Comparison of ENCODE assay signal across 15 cellular contexts in genomic region chr5:158140120-158140778, GRCh38.
DNase-seq lines count a peak whose midpoint lies in the region; ATAC-seq and TF ChIP-seq lines count a peak whose summit lies in the region.
"Had no signal": no experiment of that assay in that cellular context is flagged by ENCODE, and none has a peak within 500 bp of the region (broad histone marks: within the 10 kb centered on the region; RNA-seq: fewer than 3 reads in every experiment).

No MANE protein-coding gene starts in this region.

- CTCF ChIA-PET in SK-N-SH (lab: Yijun Ruan, JAX): interaction anchor here (1.5 kb wide), 1 partner anchor 65 kb away, joined by 3 read pairs; no protein-coding TSS in a partner anchor

- H3K36me3 Mint-ChIP-seq in stimulated activated memory B cell treated with anti-CD40 and anti-IgM and Interleukin-4, amounts not matched to agents 10 μg/mL and 1 μg/mL and 100 μg/mL, for 72 hours: no peaks in the 10 kb centered on the region
- no peaks in the 10 kb centered on the region for H3K36me3 Mint-ChIP-seq in activated T-helper 17 cell treated with anti-CD3 and anti-CD28 coated beads, Interleukin-2, amount 50 U/mL, for 72 hours (ENCODE audit: low read depth)
- H3K36me3 Mint-ChIP-seq: stimulated activated effector memory CD8-positive, alpha-beta T cell treated with anti-CD3 and anti-CD28 coated beads, Interleukin-12 subunit alpha, Interleukin-12 subunit beta, amount 100 ng/mL, for 72 hours had no signal

- H3K4me3 Mint-ChIP-seq in stimulated activated memory B cell treated with anti-CD40 and anti-IgM and Interleukin-4, amounts not matched to agents 10 μg/mL and 1 μg/mL and 100 μg/mL, for 72 hours: no peak overlapping the region
- no peak overlapping the region for H3K4me3 Mint-ChIP-seq in activated T-helper 17 cell treated with anti-CD3 and anti-CD28 coated beads, Interleukin-2, amount 50 U/mL, for 72 hours
- H3K4me3 Mint-ChIP-seq: stimulated activated effector memory CD8-positive, alpha-beta T cell treated with anti-CD3 and anti-CD28 coated beads, Interleukin-12 subunit alpha, Interleukin-12 subunit beta, amount 100 ng/mL, for 72 hours had no signal

- ATAC-seq in stimulated activated memory B cell treated with anti-CD40 and anti-IgM and Interleukin-4, amounts not matched to agents 10 μg/mL and 1 μg/mL and 100 μg/mL, for 72 hours: no peak
- ATAC-seq in activated T-helper 17 cell treated with anti-CD3 and anti-CD28 coated beads, Interleukin-2, amount 50 U/mL, for 72 hours (replicated peaks): no peak
- ATAC-seq: HCT116; stimulated activated effector memory CD8-positive, alpha-beta T cell treated with anti-CD3 and anti-CD28 coated beads, Interleukin-12 subunit alpha, Interleukin-12 subunit beta, amount 100 ng/mL, for 72 hours had no signal

- TF ChIP-seq RAD21 in SK-N-SH (IDR thresholded peaks at IDR 0.05; ENCODE audit: low read length): no peak

- no peaks in the 10 kb centered on the region for H3K27me3 Mint-ChIP-seq in stimulated activated memory B cell treated with anti-CD40 and anti-IgM and Interleukin-4, amounts not matched to agents 10 μg/mL and 1 μg/mL and 100 μg/mL, for 72 hours
- peaks cover 5% of the 10 kb centered on the region for H3K27me3 Mint-ChIP-seq in activated T-helper 17 cell treated with anti-CD3 and anti-CD28 coated beads, Interleukin-2, amount 50 U/mL, for 72 hours

- WGBS in SK-N-SH (ENCODE audit: low lambda C conversion rate): 48% methylated on average over 4 of the region's 4 CpGs
- WGBS in lower leg skin, 2 donors: 67 to 72% methylated on average over 4 of the region's 4 CpGs

- H3K4me1 Mint-ChIP-seq in stimulated activated memory B cell treated with anti-CD40 and anti-IgM and Interleukin-4, amounts not matched to agents 10 μg/mL and 1 μg/mL and 100 μg/mL, for 72 hours: no peaks in the 10 kb centered on the region
- no peaks in the 10 kb centered on the region for H3K4me1 Mint-ChIP-seq in activated T-helper 17 cell treated with anti-CD3 and anti-CD28 coated beads, Interleukin-2, amount 50 U/mL, for 72 hours
- H3K4me1 Mint-ChIP-seq: stimulated activated effector memory CD8-positive, alpha-beta T cell treated with anti-CD3 and anti-CD28 coated beads, Interleukin-12 subunit alpha, Interleukin-12 subunit beta, amount 100 ng/mL, for 72 hours had no signal

- peak overlapping the region in 1 of 2 experiments; percentile 53; a peak in 2 of 4 replicates for H3K27ac ChIP-seq in SK-N-SH (ENCODE audit: low read depth in 2 of 2, low read length in 1 of 2)
- H3K27ac ChIP-seq: BLaER1 treated with 17β-estradiol and CSF1 and Interleukin-3, amounts not matched to agents 10 nM and 100 nM; breast epithelium had no signal

- no peaks in the 10 kb centered on the region for H3K9me2 ChIP-seq in SK-N-SH

- no peaks in the 10 kb centered on the region for H3K79me2 ChIP-seq in SK-N-SH (ENCODE audit: insufficient read depth)

- H3K4me1 ChIP-seq in SK-N-SH (ENCODE audit: control insufficient read depth in 1 of 2, insufficient read depth in 2 of 2, low read depth in 1 of 2, low read length in 1 of 2): peaks cover 0 to under 1% of the 10 kb centered on the region in 2 experiments; a peak in 2 of 4 replicates
- H3K4me1 ChIP-seq: breast epithelium had no signal

- TF ChIP-seq EP300 in SK-N-SH (IDR thresholded peaks at IDR 0.05; ENCODE audit: borderline replicate concordance in 1 of 2, low read depth in 1 of 2, low read length in 1 of 2): no peak

- no peak for TF ChIP-seq POLR2A in lower leg skin (IDR thresholded peaks at IDR 0.05)

- H3F3A ChIP-seq in SK-N-SH (replicated peaks; ENCODE audit: insufficient read depth): no peaks in the 10 kb centered on the region

- intact Hi-C loops in lower leg skin (cut with DNase I; ENCODE audit: low total_unique reads): no loop called here

- H4K20me1 ChIP-seq in SK-N-SH (ENCODE audit: insufficient read depth): no peaks in the 10 kb centered on the region
- H4K20me1 ChIP-seq: BLaER1 treated with 17β-estradiol and CSF1 and Interleukin-3, amounts not matched to agents 10 nM and 100 nM had no signal

- POLR2A ChIA-PET in SK-N-SH (lab: Yijun Ruan, JAX): no interaction called here

- no peaks in the 10 kb centered on the region for H3K27me3 ChIP-seq in SK-N-SH (ENCODE audit: insufficient read depth)
- H3K27me3 ChIP-seq: BLaER1 treated with 17β-estradiol and CSF1 and Interleukin-3, amounts not matched to agents 10 nM and 100 nM; breast epithelium had no signal

- H3K9me3 Mint-ChIP-seq in stimulated activated memory B cell treated with anti-CD40 and anti-IgM and Interleukin-4, amounts not matched to agents 10 μg/mL and 1 μg/mL and 100 μg/mL, for 72 hours: no peaks in the 10 kb centered on the region
- H3K9me3 Mint-ChIP-seq in activated T-helper 17 cell treated with anti-CD3 and anti-CD28 coated beads, Interleukin-2, amount 50 U/mL, for 72 hours: peaks cover 4% of the 10 kb centered on the region
- H3K9me3 Mint-ChIP-seq: stimulated activated effector memory CD8-positive, alpha-beta T cell treated with anti-CD3 and anti-CD28 coated beads, Interleukin-12 subunit alpha, Interleukin-12 subunit beta, amount 100 ng/mL, for 72 hours had no signal

- TF ChIP-seq CTCF in SK-N-SH (IDR thresholded peaks at IDR 0.05) (no peak), lower leg skin (IDR thresholded peaks at IDR 0.05) (no peak)

- H3K36me3 ChIP-seq in SK-N-SH (replicated peaks in 1 of 2; ENCODE audit: control insufficient read depth in 1 of 2, insufficient read depth in 2 of 2, low read length in 1 of 2): no peaks in the 10 kb centered on the region
- H3K36me3 ChIP-seq: BLaER1 treated with 17β-estradiol and CSF1 and Interleukin-3, amounts not matched to agents 10 nM and 100 nM; breast epithelium had no signal

- H3K27ac Mint-ChIP-seq in stimulated activated memory B cell treated with anti-CD40 and anti-IgM and Interleukin-4, amounts not matched to agents 10 μg/mL and 1 μg/mL and 100 μg/mL, for 72 hours: no peak overlapping the region
- H3K27ac Mint-ChIP-seq in activated T-helper 17 cell treated with anti-CD3 and anti-CD28 coated beads, Interleukin-2, amount 50 U/mL, for 72 hours: no peak overlapping the region
- H3K27ac Mint-ChIP-seq: stimulated activated effector memory CD8-positive, alpha-beta T cell treated with anti-CD3 and anti-CD28 coated beads, Interleukin-12 subunit alpha, Interleukin-12 subunit beta, amount 100 ng/mL, for 72 hours had no signal

- no peaks in the 10 kb centered on the region for H3K9me3 ChIP-seq in SK-N-SH
- H3K9me3 ChIP-seq: breast epithelium had no signal

- H3K4me3 ChIP-seq in SK-N-SH (ENCODE audit: low read depth in 2 of 2, low read length in 1 of 2) (no peak overlapping the region), lower leg skin (ENCODE audit: low read depth, poor library complexity, severe bottlenecking) (no peak overlapping the region)
- H3K4me3 ChIP-seq: BLaER1 treated with 17β-estradiol and CSF1 and Interleukin-3, amounts not matched to agents 10 nM and 100 nM; breast epithelium had no signal

- H3K4me2 ChIP-seq in SK-N-SH: peak overlapping the region; percentile 35; the same call in 1 of the 2 replicates
- H3K4me2 ChIP-seq: BLaER1 treated with 17β-estradiol and CSF1 and Interleukin-3, amounts not matched to agents 10 nM and 100 nM had no signal

- no peak overlapping the region for H2AFZ ChIP-seq in SK-N-SH (ENCODE audit: low read depth)

- no peak overlapping the region for H3K9ac ChIP-seq in SK-N-SH
- H3K9ac ChIP-seq: BLaER1 treated with 17β-estradiol and CSF1 and Interleukin-3, amounts not matched to agents 10 nM and 100 nM had no signal

- DNase-seq in ELR (ENCODE audit: low read depth): peak; percentile 58
- DNase-seq in SK-N-SH: no peak
- DNase-seq in glomerular visceral epithelial cell (ENCODE audit: extremely low spot score): peak; percentile 6
- DNase-seq in renal cortical epithelial cell (ENCODE audit: low read depth): peak; percentile 74
- DNase-seq in SKM-1 treated with dmso at 0.1 percent for 144 hours (lab: John Stamatoyannopoulos, UW; ENCODE audit: unreplicated experiment): no peak
- no peak for DNase-seq in lower leg skin (ENCODE audit: low spot score in 2 of 2)
- DNase-seq: GF-D8; NCI-H1105 treated with DMSO at 0.1 percent for 48 hours; stimulated activated CD4-positive, alpha-beta T cell treated with anti-CD3 and anti-CD28 coated beads, Interleukin-2, amount 100 ng/mL, for 48 hours had no signal

TF ChIP-seq in SK-N-SH, 30 proteins besides CTCF, POLR2A, EP300 and RAD21:
- TF ChIP-seq MEF2A (IDR thresholded peaks at IDR 0.05; ENCODE audit: borderline replicate concordance, low read depth) (no peak), PBX3 (IDR thresholded peaks at IDR 0.05) (peak; percentile 56; the same call in 1 of the 2 replicates), TCF12 (IDR thresholded peaks at IDR 0.05) (peak; percentile 39; the same call in 1 of the 2 replicates)

Comparison
In these comparisons a context has a peak if more than half of its experiments do, and no peak if none do; other contexts are left out.
1. DNase-seq: peak in ELR (single experiment), glomerular visceral epithelial cell (single experiment) and renal cortical epithelial cell (single experiment); none in SK-N-SH (single experiment), SKM-1 treated with dmso at 0.1 percent for 144 hours (single experiment) and lower leg skin (0 of 2).